ENCODE assay signal across 14 cellular contexts in the genomic region with DNA sequence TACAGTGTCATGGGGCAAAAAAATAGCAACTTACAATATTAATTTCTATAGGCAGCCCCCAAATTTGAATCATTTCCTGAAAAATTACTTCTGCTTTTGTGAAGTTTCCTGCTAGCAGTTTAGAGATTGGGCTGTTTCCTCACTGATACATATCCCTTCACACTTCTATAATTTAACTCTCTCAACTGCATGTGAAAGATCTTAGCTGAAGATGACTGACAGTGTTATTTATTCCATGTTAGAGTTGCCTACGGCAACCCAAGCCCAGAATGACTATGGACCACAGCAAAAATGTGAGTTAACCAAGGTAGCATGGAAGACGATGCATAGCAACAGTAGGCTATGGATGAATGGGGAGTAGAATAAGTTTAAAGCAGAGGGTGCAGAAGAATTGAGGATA. TPM values are rescaled to one million over a fixed set of nuclear protein-coding genes. Genes with fewer than 3 reads are reported as not detected.
DNase-seq lines count a peak whose midpoint lies in the region; ATAC-seq and TF ChIP-seq lines count a peak whose summit lies in the region.
"Had no signal": no experiment of that assay in that cellular context is flagged by ENCODE, and none has a peak within 500 bp of the region (broad histone marks: within the 10 kb centered on the region; RNA-seq: fewer than 3 reads in every experiment).

Gene KLRG1 (plus strand): TSS at position 122 of the 400 bp plus-strand sequence. CDS start 90 bp downstream, at position 212.

- H3K27ac Mint-ChIP-seq in T-cell: peak within 1 kb of the TSS; percentile 90 to 93

- H3K4me3 ChIP-seq in right cardiac atrium (ENCODE audit: low read length): peak within 1 kb of the TSS; percentile 42
- peak within 1 kb of the TSS in 1 of 10 donors; percentile 32 for H3K4me3 ChIP-seq in heart right ventricle
- H3K4me3 ChIP-seq: esophagus muscularis mucosa, mucosa of descending colon, right atrium auricular region, tibial nerve had no signal

- 71% methylated on average over 2 of the region's 2 CpGs for WGBS in right cardiac atrium
- WGBS in heart right ventricle, 2 donors: 81 to 87% methylated on average over 2 of the region's 2 CpGs

- H3K9me3 Mint-ChIP-seq in T-cell: peaks cover 0 to 7% (median 0%) of the 10 kb centered on the region in 3 donors

- CTCF ChIA-PET in T-cell (lab: Charles Lee): interaction anchor here in 1 of 2 donors (1.3 to 1.7 kb wide), 3 partner anchors 37 to 40 kb away, joined by 3 to 5 read pairs (median 5); partner anchors contain the start of gene M6PR

- peaks cover 6% of the 10 kb centered on the region for H3K36me3 Mint-ChIP-seq in T-cell

- no peaks in the 10 kb centered on the region for H3K9me3 ChIP-seq in right cardiac atrium (ENCODE audit: control insufficient read depth, low read length)
- no peaks in the 10 kb centered on the region for H3K9me3 ChIP-seq in heart right ventricle
- H3K9me3 ChIP-seq: esophagus muscularis mucosa, mucosa of descending colon, right atrium auricular region, tibial nerve had no signal

- no peaks in the 10 kb centered on the region for H3K4me1 ChIP-seq in right cardiac atrium (ENCODE audit: control insufficient read depth, insufficient read depth, low read length)
- peaks cover 0 to 58% (median 38%) of the 10 kb centered on the region in 9 donors for H3K4me1 ChIP-seq in heart right ventricle

- H3K27ac ChIP-seq in right cardiac atrium (ENCODE audit: low read length) (no peak within 1 kb of the TSS), heart right ventricle (peak within 1 kb of the TSS in 5 of 10 donors; percentile 5 to 66 (median 23))
- H3K27ac ChIP-seq: esophagus muscularis mucosa, right atrium auricular region, tibial nerve had no signal

- TF ChIP-seq CTCF in heart right ventricle (IDR thresholded peaks at IDR 0.05): no peak

- no peaks in the 10 kb centered on the region for H3K36me3 ChIP-seq in heart right ventricle
- H3K36me3 ChIP-seq: esophagus muscularis mucosa, right atrium auricular region, tibial nerve had no signal

- intact Hi-C loops in right cardiac atrium (cut with DNase I) (no loop called here), heart right ventricle (cut with DNase I) (no loop called here)

- H3K4me1 Mint-ChIP-seq in T-cell: peaks cover 55 to 75% (median 68%) of the 10 kb centered on the region in 3 donors

- no peak for DNase-seq in right cardiac atrium
- DNase-seq in heart right ventricle: no peak
- DNase-seq in T-cell: peak in 4 of 34 experiments; percentile 7 to 23 (median 17)
- DNase-seq in effector CD4-positive, alpha-beta T cell: peak; percentile 5
- no peak for DNase-seq in DMS79 treated with DMSO at 0.1 percent for 48 hours (lab: John Stamatoyannopoulos, UW)
- no peak for DNase-seq in foreskin melanocyte
- DNase-seq: mucosa of descending colon, NCI-H1694 treated with DMSO at 0.1 percent for 48 hours, NCI-H82 had no signal

- H3K27me3 ChIP-seq in right cardiac atrium (ENCODE audit: control insufficient read depth, insufficient read depth) (no peaks in the 10 kb centered on the region), heart right ventricle (no peaks in the 10 kb centered on the region)
- H3K27me3 ChIP-seq: esophagus muscularis mucosa, right atrium auricular region, tibial nerve had no signal

- ATAC-seq in right cardiac atrium (no peak), heart right ventricle (no peak), T-cell (replicated peaks in 1 of 4) (peak in 2 of 4 experiments; percentile 32 to 60), HG03280 (IDR thresholded peaks at IDR 0.05; ENCODE audit: unreplicated experiment) (no peak), HG03108 (IDR thresholded peaks at IDR 0.05; ENCODE audit: unreplicated experiment) (no peak)
- ATAC-seq: mucosa of descending colon had no signal

- peak within 1 kb of the TSS; percentile 52 to 86 (median 76) for H3K4me3 Mint-ChIP-seq in T-cell

- H3K27me3 Mint-ChIP-seq in T-cell: no peaks in the 10 kb centered on the region

- POLR2A ChIA-PET in T-cell (lab: Charles Lee): interaction anchor here in 1 of 2 donors (0.7 kb wide), 1 partner anchor 39 kb away, joined by 4 read pairs; no protein-coding TSS in a partner anchor

RNA-seq across cellular contexts. Expression of gene KLRG1, which starts in this region (rescaled TPM):
- total RNA-seq in right cardiac atrium (1 to 10 TPM; 5.2 to 8.0 (median 6.5) TPM), heart right ventricle (1 to 10 TPM; 1.7 to 9.2 (median 4.2) TPM), T-cell (10 to 100 TPM; 11.9 to 80.4 (median 28.0) TPM)
- polyA plus RNA-seq in right cardiac atrium (5.7 TPM), heart right ventricle (1 to 10 TPM; 1.8 to 3.3 TPM)
